ENCODE assay signal across 1 cellular context in genomic region chr17:42843358-42843934, GRCh38.
TF ChIP-seq lines count a peak whose summit lies in the region.

No MANE protein-coding gene starts in this region.

TF ChIP-seq in HCT116, 20 proteins besides CTCF, POLR2A, EP300 and RAD21 (continued from another document):
- TF ChIP-seq SRF (IDR thresholded peaks at IDR 0.05; ENCODE audit: low read depth): no peak
- TF ChIP-seq SIN3A (IDR thresholded peaks at IDR 0.05; ENCODE audit: low read depth): no peak
- no peak for TF ChIP-seq ZNF274 (IDR thresholded peaks at IDR 0.05; ENCODE audit: low read depth, low read length)
- no peak for TF ChIP-seq CEBPB (IDR thresholded peaks at IDR 0.05; ENCODE audit: low read depth)
- no peak for TF ChIP-seq ZFX (IDR thresholded peaks at IDR 0.05)
- TF ChIP-seq EZH2phosphoT487 (IDR thresholded peaks at IDR 0.05; ENCODE audit: borderline replicate concordance): no peak
- TF ChIP-seq CBX3 (IDR thresholded peaks at IDR 0.05; ENCODE audit: low read depth): no peak
- no peak for TF ChIP-seq ZBTB33 (IDR thresholded peaks at IDR 0.05; ENCODE audit: extremely low read depth, insufficient replicate concordance, low read length)
- no peak for TF ChIP-seq EZH2 (IDR thresholded peaks at IDR 0.05)
- no peak for TF ChIP-seq JUND (IDR thresholded peaks at IDR 0.05)
- no peak for TF ChIP-seq SP1 (IDR thresholded peaks at IDR 0.05; ENCODE audit: low read depth)
